8 cellular contexts compared by ENCODE assay signal in genomic region chr1:77282866-77283539, GRCh38.
DNase-seq lines count a peak whose midpoint lies in the region; ATAC-seq and TF ChIP-seq lines count a peak whose summit lies in the region.

No MANE protein-coding gene starts in this region.

- ATAC-seq in HG02610 (IDR thresholded peaks at IDR 0.05; ENCODE audit: unreplicated experiment) (no peak), GM18868 (IDR thresholded peaks at IDR 0.05; ENCODE audit: unreplicated experiment) (no peak), GM21717 (IDR thresholded peaks at IDR 0.05; ENCODE audit: unreplicated experiment) (no peak)

- peak; percentile 36 for DNase-seq in COLO668 (lab: John Stamatoyannopoulos, UW; ENCODE audit: unreplicated experiment)
- DNase-seq in NCI-H69 (lab: John Stamatoyannopoulos, UW): peak; percentile 70
- peak; percentile 14 for DNase-seq in astrocyte of the spinal cord (ENCODE audit: low read depth, low spot score)
- peak; percentile 47 for DNase-seq in left kidney (ENCODE audit: low read depth, low spot score)
- DNase-seq in stimulated activated CD8-positive, alpha-beta memory T cell treated with anti-CD3 and anti-CD28 coated beads, Interleukin-4, amount 100 ng/mL, for 48 hours: peak; percentile 33

- peak overlapping the region; percentile 68 for H3K4me3 ChIP-seq in astrocyte of the spinal cord (ENCODE audit: low read depth, low read length)

- TF ChIP-seq CTCF in astrocyte of the spinal cord (IDR thresholded peaks at IDR 0.05; ENCODE audit: low read depth, low read length): no peak

- in situ Hi-C loops in astrocyte of the spinal cord (cut with HindIII; ENCODE audit: low sequenced_read_pairs): no loop called here

Comparison
In these comparisons a context has a peak if more than half of its experiments do, and no peak if none do; other contexts are left out.
1. DNase-seq: peak in every context shown above with its lines; median percentile 70 in NCI-H69; 47 in left kidney; 36 in COLO668; 33 in stimulated activated CD8-positive, alpha-beta memory T cell treated with anti-CD3 and anti-CD28 coated beads, Interleukin-4, amount 100 ng/mL, for 48 hours; 14 in astrocyte of the spinal cord.